Comparison of ENCODE assay signal across 9 cellular contexts in the genomic region with DNA sequence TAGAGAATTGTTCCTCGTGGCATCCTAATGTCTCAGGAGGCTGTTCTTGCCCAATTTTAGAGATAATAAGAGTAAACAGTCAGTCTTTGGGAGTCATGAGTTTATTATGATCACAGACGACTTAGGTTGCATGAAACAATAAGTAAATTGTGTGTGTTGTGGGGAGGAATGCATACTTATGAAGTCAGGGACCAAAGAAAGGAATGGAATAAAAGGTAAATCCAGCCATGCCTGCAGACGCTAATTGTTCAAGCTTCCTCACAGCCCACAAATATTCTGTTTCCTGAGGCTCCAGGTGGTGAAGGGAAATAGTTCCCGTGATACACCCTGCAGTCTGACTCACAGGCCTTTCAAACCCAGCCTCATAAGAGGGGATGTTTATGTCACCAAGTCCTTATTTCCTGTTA. TPM values are rescaled to one million over a fixed set of nuclear protein-coding genes. Genes with fewer than 3 reads are reported as not detected.
DNase-seq lines count a peak whose midpoint lies in the region; ATAC-seq and TF ChIP-seq lines count a peak whose summit lies in the region.
"Had no signal": no experiment of that assay in that cellular context is flagged by ENCODE, and none has a peak within 500 bp of the region (broad histone marks: within the 10 kb centered on the region; RNA-seq: fewer than 3 reads in every experiment).

No MANE protein-coding gene starts in this region.

- peak overlapping the region; percentile 83 for H2AFZ ChIP-seq in neural cell (ENCODE audit: low read depth, low read length)

- no peak for ATAC-seq in GM21423 (IDR thresholded peaks at IDR 0.05; ENCODE audit: unreplicated experiment)
- ATAC-seq in GM21360 (IDR thresholded peaks at IDR 0.05; ENCODE audit: unreplicated experiment), result no peak

- no peak overlapping the region for H3K27ac ChIP-seq in neural cell (ENCODE audit: low read length)

- no peaks in the 10 kb centered on the region for H3K79me2 ChIP-seq in neural cell (replicated peaks; ENCODE audit: insufficient read depth, low read length)

- H3K9me2 ChIP-seq in neural cell (ENCODE audit: insufficient read depth, low read length), result no peaks in the 10 kb centered on the region

- TF ChIP-seq EP300 in neural cell (conservative IDR thresholded peaks at IDR 0.05; ENCODE audit: poor library complexity, severe bottlenecking), result no peak

- in situ Hi-C loops in HAP-1 (cut with MboI; ENCODE audit: low sequenced_read_pairs), result no loop called here

- no peaks in the 10 kb centered on the region for H4K20me1 ChIP-seq in neural cell (ENCODE audit: insufficient read depth)

- no peak for DNase-seq in HAP-1 (ENCODE audit: low spot score in 2 of 2)
- DNase-seq in NCI-H774 (lab: John Stamatoyannopoulos, UW), result peak; percentile 24
- DNase-seq in dermis blood vessel endothelial cell, result peak; percentile 86
- DNase-seq in ureter (ENCODE audit: low spot score), result no peak

- H3K4me2 ChIP-seq in neural cell (ENCODE audit: low read length), result no peak overlapping the region

- H3K27me3 ChIP-seq in HAP-1 (ENCODE audit: low read depth) (no peaks in the 10 kb centered on the region), neural cell (ENCODE audit: insufficient read depth, low read depth, low read length) (peaks cover 5% of the 10 kb centered on the region)

- H3K36me3 ChIP-seq in HAP-1 (replicated peaks) (no peaks in the 10 kb centered on the region), neural cell (ENCODE audit: insufficient read depth, low read length) (no peaks in the 10 kb centered on the region)

- no peaks in the 10 kb centered on the region for H3F3A ChIP-seq in neural cell (ENCODE audit: insufficient read depth, low read length, poor library complexity, severe bottlenecking)

- TF ChIP-seq RAD21 in neural cell (conservative IDR thresholded peaks at IDR 0.05), result no peak

- no peaks in the 10 kb centered on the region for H3K9me3 ChIP-seq in HAP-1
- no peaks in the 10 kb centered on the region for H3K9me3 ChIP-seq in neural cell (ENCODE audit: low read length)

- H3K4me1 ChIP-seq in HAP-1, result peaks cover 4% of the 10 kb centered on the region

- H3K4me3 ChIP-seq in HAP-1 (peak overlapping the region; percentile 42), neural cell (ENCODE audit: low read length) (peak overlapping the region; percentile 90)

- no peak for TF ChIP-seq CTCF in neural cell (IDR thresholded peaks at IDR 0.05; ENCODE audit: poor library complexity, severe bottlenecking)

- H3K9ac ChIP-seq in neural cell (ENCODE audit: low read length), result peak overlapping the region; percentile 67

TF ChIP-seq in neural cell, 6 proteins besides CTCF, POLR2A, EP300 and RAD21:
- no peak for TF ChIP-seq EZH2 (IDR thresholded peaks at IDR 0.05; ENCODE audit: borderline replicate concordance, insufficient read depth, low read length, poor library complexity, severe bottlenecking)
- TF ChIP-seq, protein P1, sequence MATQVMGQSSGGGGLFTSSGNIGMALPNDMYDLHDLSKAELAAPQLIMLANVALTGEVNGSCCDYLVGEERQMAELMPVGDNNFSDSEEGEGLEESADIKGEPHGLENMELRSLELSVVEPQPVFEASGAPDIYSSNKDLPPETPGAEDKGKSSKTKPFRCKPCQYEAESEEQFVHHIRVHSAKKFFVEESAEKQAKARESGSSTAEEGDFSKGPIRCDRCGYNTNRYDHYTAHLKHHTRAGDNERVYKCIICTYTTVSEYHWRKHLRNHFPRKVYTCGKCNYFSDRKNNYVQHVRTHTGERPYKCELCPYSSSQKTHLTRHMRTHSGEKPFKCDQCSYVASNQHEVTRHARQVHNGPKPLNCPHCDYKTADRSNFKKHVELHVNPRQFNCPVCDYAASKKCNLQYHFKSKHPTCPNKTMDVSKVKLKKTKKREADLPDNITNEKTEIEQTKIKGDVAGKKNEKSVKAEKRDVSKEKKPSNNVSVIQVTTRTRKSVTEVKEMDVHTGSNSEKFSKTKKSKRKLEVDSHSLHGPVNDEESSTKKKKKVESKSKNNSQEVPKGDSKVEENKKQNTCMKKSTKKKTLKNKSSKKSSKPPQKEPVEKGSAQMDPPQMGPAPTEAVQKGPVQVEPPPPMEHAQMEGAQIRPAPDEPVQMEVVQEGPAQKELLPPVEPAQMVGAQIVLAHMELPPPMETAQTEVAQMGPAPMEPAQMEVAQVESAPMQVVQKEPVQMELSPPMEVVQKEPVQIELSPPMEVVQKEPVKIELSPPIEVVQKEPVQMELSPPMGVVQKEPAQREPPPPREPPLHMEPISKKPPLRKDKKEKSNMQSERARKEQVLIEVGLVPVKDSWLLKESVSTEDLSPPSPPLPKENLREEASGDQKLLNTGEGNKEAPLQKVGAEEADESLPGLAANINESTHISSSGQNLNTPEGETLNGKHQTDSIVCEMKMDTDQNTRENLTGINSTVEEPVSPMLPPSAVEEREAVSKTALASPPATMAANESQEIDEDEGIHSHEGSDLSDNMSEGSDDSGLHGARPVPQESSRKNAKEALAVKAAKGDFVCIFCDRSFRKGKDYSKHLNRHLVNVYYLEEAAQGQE (IDR thresholded peaks at IDR 0.05; ENCODE audit: borderline replicate concordance), result no peak
- no peak for TF ChIP-seq TAF1 (IDR thresholded peaks at IDR 0.05; ENCODE audit: low read depth)
- TF ChIP-seq POLR2AphosphoS5 (IDR thresholded peaks at IDR 0.05), result no peak
- no peak for TF ChIP-seq MXI1 (conservative IDR thresholded peaks at IDR 0.05; ENCODE audit: poor library complexity, severe bottlenecking)
- TF ChIP-seq SMC3 (conservative IDR thresholded peaks at IDR 0.05; ENCODE audit: poor library complexity), result no peak
TF ChIP-seq in neural cell: peak in this region for 0.

RNA-seq across cellular contexts. Expression of gene EPHX4, which starts 0.9 kb away (rescaled TPM):
- total RNA-seq in dermis blood vessel endothelial cell (8.9 and 13.4 TPM in 2 replicates), ureter (0.26 TPM)
- 1.2 and 1.9 TPM in 2 replicates for polyA plus RNA-seq in neural cell
- 0.73 and 0.81 TPM in 2 replicates for polyA minus RNA-seq in neural cell
- total RNA-seq: myocyte, NCI-H460 had no signal

RNA-seq across cellular contexts. Expression of gene SETSIP, which starts 44.5 kb away (rescaled TPM):
- not detected in 2 replicates for total RNA-seq in dermis blood vessel endothelial cell
- not detected in 2 replicates for polyA plus RNA-seq in neural cell
- polyA minus RNA-seq in neural cell, result not detected in 2 replicates
- not detected for total RNA-seq in ureter
- total RNA-seq: myocyte had no signal

RNA-seq across cellular contexts. Expression of gene BTBD8, which starts 49.4 kb away (rescaled TPM):
- total RNA-seq in dermis blood vessel endothelial cell, result 2.7 and 6.1 TPM in 2 replicates
- polyA plus RNA-seq in neural cell, result 36.6 and 38.6 TPM in 2 replicates
- 144 and 163 TPM in 2 replicates for polyA minus RNA-seq in neural cell
- 6.6 TPM for total RNA-seq in ureter

Comparison
In these comparisons a context has a peak if more than half of its experiments do, and no peak if none do; other contexts are left out.
1. DNase-seq: peak in NCI-H774 (single experiment) and dermis blood vessel endothelial cell (single experiment); none in HAP-1 (0 of 2) and ureter (single experiment).